In genomic region chr7:70416611-70417010, GRCh38 we compare ENCODE assay signal across 1 cellular context.
TF ChIP-seq lines count a peak whose summit lies in the region.

No MANE protein-coding gene starts in this region.

TF ChIP-seq in GM12878, 131 proteins besides CTCF, POLR2A, EP300 and RAD21 (continued from another document):
- TF ChIP-seq CUX1 (IDR thresholded peaks at IDR 0.05; ENCODE audit: insufficient replicate concordance, low read depth, low read length) (no peak), EED (IDR thresholded peaks at IDR 0.05; ENCODE audit: low read depth) (peak; percentile 82), CBFB (IDR thresholded peaks at IDR 0.05; ENCODE audit: low read depth) (peak; percentile 80), ZNF687 (IDR thresholded peaks at IDR 0.05) (no peak), IKZF2 (IDR thresholded peaks at IDR 0.05) (peak; percentile 42 to 45; a peak in 2 of 4 replicates), BHLHE40 (IDR thresholded peaks at IDR 0.05; ENCODE audit: borderline replicate concordance in 1 of 2, low read depth in 2 of 2, low read length in 1 of 2) (peak in 1 of 2 experiments; percentile 24; a peak in 1 of 4 replicates), MEF2B (IDR thresholded peaks at IDR 0.05; ENCODE audit: partially characterized antibody, poor library complexity, severe bottlenecking) (peak; percentile 74), TCF12 (IDR thresholded peaks at IDR 0.05; ENCODE audit: low read depth, low read length) (peak; percentile 65; the same call in 1 of the 2 replicates), PAX5 (IDR thresholded peaks at IDR 0.05; ENCODE audit: borderline replicate concordance, low read depth, low read length) (peak; percentile 7; the same call in 1 of the 2 replicates), TCF3 (IDR thresholded peaks at IDR 0.05; ENCODE audit: borderline replicate concordance, insufficient read depth, low read depth, low read length) (peak; percentile 56; the same call in 1 of the 2 replicates), SP1 (IDR thresholded peaks at IDR 0.05; ENCODE audit: low read depth, low read length) (no peak), IKZF1 (conservative IDR thresholded peaks at IDR 0.05) (0 out of 2 replicates have a peak, but pooled peaks have one; percentile 40)
